ENCODE assay signal across 12 cellular contexts in the genomic region with DNA sequence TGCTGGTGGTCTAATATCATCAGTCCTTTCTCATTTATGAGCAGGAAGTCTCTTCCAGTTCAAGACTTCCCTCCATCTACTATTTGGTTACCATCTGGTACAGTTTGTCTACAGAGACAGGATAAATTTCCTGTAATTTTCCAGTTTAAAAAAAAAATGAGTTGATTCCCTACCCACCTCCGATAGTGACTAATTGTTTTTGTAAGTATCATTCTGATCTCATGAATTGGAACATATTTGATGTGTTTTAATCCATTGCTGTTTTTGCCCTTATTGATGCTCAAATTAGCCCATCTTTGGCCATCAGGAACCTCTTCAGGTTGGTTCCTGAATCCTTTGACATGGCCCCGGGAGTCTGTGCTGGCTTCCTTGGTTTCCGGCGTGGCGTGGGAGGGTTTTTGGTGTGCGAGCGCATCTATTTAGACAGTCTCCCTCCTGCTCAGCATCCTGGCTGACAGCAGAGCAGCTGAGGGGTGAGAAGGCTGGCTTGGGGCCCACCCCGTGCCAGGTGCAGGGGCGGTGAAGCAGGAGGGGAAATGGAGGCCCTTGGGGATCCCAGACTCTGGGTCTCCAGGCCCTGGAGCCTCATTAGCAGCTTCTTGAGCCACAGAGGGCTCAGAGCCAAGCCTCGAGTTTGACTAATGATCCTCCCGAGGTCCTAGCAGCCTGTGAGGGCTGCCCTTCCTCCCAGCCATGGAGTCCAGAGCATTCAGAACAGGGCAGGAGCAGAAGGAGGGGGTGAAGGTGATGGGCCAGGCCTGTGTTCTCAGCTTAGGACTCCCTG.
DNase-seq lines count a peak whose midpoint lies in the region; ATAC-seq and TF ChIP-seq lines count a peak whose summit lies in the region.
"Had no signal": no experiment of that assay in that cellular context is flagged by ENCODE, and none has a peak within 500 bp of the region (broad histone marks: within the 10 kb centered on the region; RNA-seq: fewer than 3 reads in every experiment).

No MANE protein-coding gene starts in this region.

- H3K36me3 Mint-ChIP-seq in nephron (ENCODE audit: low read depth): peaks cover 5% of the 10 kb centered on the region
- H3K36me3 Mint-ChIP-seq: memory B cell had no signal

- no peak for TF ChIP-seq CTCF in nephron (IDR thresholded peaks at IDR 0.05; ENCODE audit: unreplicated experiment in 3 of 3)

- peaks cover 0 to 3% (median 0%) of the 10 kb centered on the region in 11 experiments; a peak in 1 of 22 replicates for H3K27me3 ChIP-seq in BLaER1 treated with 17β-estradiol and CSF1 and Interleukin-3, amounts not matched to agents 10 nM and 100 nM
- H3K27me3 ChIP-seq: pancreas had no signal

- H3K4me2 ChIP-seq in BLaER1 treated with 17β-estradiol and CSF1 and Interleukin-3, amounts not matched to agents 10 nM and 100 nM: peak overlapping the region; percentile 63 to 92 (median 84)

- H4K20me1 ChIP-seq in BLaER1 treated with 17β-estradiol and CSF1 and Interleukin-3, amounts not matched to agents 10 nM and 100 nM: peaks cover 0 to 29% (median 5%) of the 10 kb centered on the region in 11 experiments; a peak in 8 of 22 replicates

- H3K27me3 Mint-ChIP-seq in nephron (ENCODE audit: low read depth): peaks cover 3% of the 10 kb centered on the region

- peak overlapping the region in 2 of 3 experiments; percentile 0 to 19 for H3K27ac Mint-ChIP-seq in nephron
- H3K27ac Mint-ChIP-seq: memory B cell had no signal

- H3K27ac ChIP-seq in BLaER1 treated with 17β-estradiol and CSF1 and Interleukin-3, amounts not matched to agents 10 nM and 100 nM: peak overlapping the region in 4 of 11 experiments; percentile 13 to 47 (median 42); a peak in 7 of 22 replicates
- H3K27ac ChIP-seq: pancreas had no signal

- H3K9me3 Mint-ChIP-seq in nephron: no peaks in the 10 kb centered on the region
- H3K9me3 Mint-ChIP-seq: memory B cell had no signal

- ATAC-seq in HG02759 (IDR thresholded peaks at IDR 0.05; ENCODE audit: unreplicated experiment) (no peak), GM19328 (IDR thresholded peaks at IDR 0.05; ENCODE audit: unreplicated experiment) (no peak)
- ATAC-seq: HepG2, pancreas had no signal

- no peak overlapping the region for H3K4me3 Mint-ChIP-seq in nephron
- H3K4me3 Mint-ChIP-seq: memory B cell had no signal

- no peaks in the 10 kb centered on the region for H3K9me3 ChIP-seq in BLaER1 treated with 17β-estradiol and CSF1 and Interleukin-3, amounts not matched to agents 10 nM and 100 nM (replicated peaks in 1 of 11)
- H3K9me3 ChIP-seq: pancreas had no signal

- H3K36me3 ChIP-seq in BLaER1 treated with 17β-estradiol and CSF1 and Interleukin-3, amounts not matched to agents 10 nM and 100 nM: no peaks in the 10 kb centered on the region
- H3K36me3 ChIP-seq: pancreas had no signal

- H3K4me1 Mint-ChIP-seq in nephron: peaks cover 26% of the 10 kb centered on the region
- H3K4me1 Mint-ChIP-seq: memory B cell had no signal

- H3K4me3 ChIP-seq in BLaER1 treated with 17β-estradiol and CSF1 and Interleukin-3, amounts not matched to agents 10 nM and 100 nM: 0 out of 20 replicates have a peak overlapping the region, but pooled peaks of 1 of the 10 experiments have one; percentile 1
- H3K4me3 ChIP-seq: pancreas had no signal

- peak overlapping the region in 3 of 11 experiments; percentile 18 to 44 (median 30); a peak in 7 of 22 replicates for H3K9ac ChIP-seq in BLaER1 treated with 17β-estradiol and CSF1 and Interleukin-3, amounts not matched to agents 10 nM and 100 nM

- peaks cover 50 to 80% (median 63%) of the 10 kb centered on the region in 10 experiments for H3K4me1 ChIP-seq in BLaER1 treated with 17β-estradiol and CSF1 and Interleukin-3, amounts not matched to agents 10 nM and 100 nM

- DNase-seq in NCI-H1092 treated with DMSO at 0.1 percent for 48 hours (lab: John Stamatoyannopoulos, UW) (peak; percentile 92), astrocyte of the hippocampus (ENCODE audit: low read depth, low spot score) (peak; percentile 88), D341Med (ENCODE audit: low spot score) (no peak), foreskin melanocyte (no peak)
- DNase-seq: effector CD8-positive, alpha-beta T cell had no signal

Comparison
In these comparisons a context has a peak if more than half of its experiments do, and no peak if none do; other contexts are left out.
1. DNase-seq: peak in NCI-H1092 treated with DMSO at 0.1 percent for 48 hours (single experiment) and astrocyte of the hippocampus (single experiment); none in D341Med (single experiment) and foreskin melanocyte (single experiment).